8 cellular contexts compared by ENCODE assay signal in the genomic region with DNA sequence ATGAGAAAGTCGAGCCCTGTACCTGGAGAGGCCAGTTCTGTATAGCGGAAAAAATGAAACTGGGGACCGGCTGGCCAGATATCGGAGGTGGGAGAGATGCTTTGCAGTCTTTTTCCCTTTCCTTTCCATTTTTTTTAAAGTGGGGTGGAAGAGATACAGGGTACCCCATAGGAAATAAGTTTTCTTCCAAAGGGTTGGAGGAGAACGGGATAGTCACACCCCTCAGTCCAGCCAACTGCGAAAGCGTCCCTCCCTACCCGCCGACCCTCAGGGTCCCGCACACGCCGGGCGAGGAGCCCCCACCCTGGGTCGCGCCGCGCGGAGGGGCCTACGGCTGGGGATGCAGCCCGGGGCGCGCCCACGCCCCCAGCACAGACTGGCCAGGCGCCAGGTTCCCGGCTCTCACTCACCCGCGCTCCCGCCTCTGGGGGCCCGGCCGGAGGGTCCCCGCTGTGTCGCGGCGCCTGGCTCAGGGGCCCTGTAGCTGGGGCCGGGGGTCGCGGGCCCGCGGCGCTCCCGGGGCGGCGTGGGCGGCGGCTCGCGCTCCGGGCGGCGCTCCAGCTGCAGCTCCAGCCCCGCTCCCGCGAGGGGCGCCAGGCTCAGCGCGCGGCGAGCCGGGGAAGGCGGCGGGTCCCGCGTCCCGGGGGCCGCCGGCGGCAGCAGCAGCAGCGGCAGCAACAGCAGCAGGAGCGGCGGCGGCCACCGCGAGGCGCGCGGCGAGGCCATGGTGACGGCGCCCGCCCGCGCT. TPM values are rescaled to one million over a fixed set of nuclear protein-coding genes. Genes with fewer than 3 reads are reported as not detected.
DNase-seq lines count a peak whose midpoint lies in the region; ATAC-seq lines count a peak whose summit lies in the region.

No MANE protein-coding gene starts in this region.

- no peak overlapping the region for H2AFZ ChIP-seq in Karpas-422 (ENCODE audit: low read length)

- peaks cover 51% of the 10 kb centered on the region for H3K79me2 ChIP-seq in Karpas-422 (ENCODE audit: low read length)

- H3K9ac ChIP-seq in Karpas-422 (ENCODE audit: low read length), result peak overlapping the region; percentile 92

- peaks cover 17% of the 10 kb centered on the region; the same call in 1 of the 2 replicates for H3K36me3 ChIP-seq in Karpas-422 (ENCODE audit: insufficient read depth, low read length)

- H3K27me3 ChIP-seq in Karpas-422 (ENCODE audit: low read length), result no peaks in the 10 kb centered on the region

- peaks cover 8% of the 10 kb centered on the region; the same call in 1 of the 2 replicates for H4K20me1 ChIP-seq in Karpas-422 (ENCODE audit: insufficient read depth, low read depth, low read length)

- peaks cover 61% of the 10 kb centered on the region for H3K4me1 ChIP-seq in Karpas-422 (ENCODE audit: low read length)

- ATAC-seq in GM21526 (IDR thresholded peaks at IDR 0.05; ENCODE audit: low FRiP score, unreplicated experiment), result peak; percentile 34

- H3K27ac ChIP-seq in Karpas-422 (ENCODE audit: low read length) (peak overlapping the region; percentile 88), skin epidermis (peak overlapping the region; percentile 14 to 94 (median 80))

- peak; percentile 31 for DNase-seq in Daoy (ENCODE audit: low read depth)
- DNase-seq in Karpas-422, result peak; percentile 66
- peak; percentile 40 for DNase-seq in activated naive CD4-positive, alpha-beta T cell treated with anti-CD3 and anti-CD28 coated beads, Interleukin-2, amount 50 U/mL, for 16 hours
- DNase-seq in hepatic stellate cell (ENCODE audit: low spot score), result peak; percentile 51
- DNase-seq in effector CD8-positive, alpha-beta T cell (lab: John Stamatoyannopoulos, UW), result no peak
- no peak for DNase-seq in NCI-H2029 (lab: John Stamatoyannopoulos, UW)

- H3K9me3 ChIP-seq in Karpas-422 (ENCODE audit: low read length), result no peaks in the 10 kb centered on the region

- peak overlapping the region; percentile 64 for H3K4me2 ChIP-seq in Karpas-422 (ENCODE audit: low read depth, low read length, poor library complexity, severe bottlenecking)

- peak overlapping the region; percentile 83 for H3K4me3 ChIP-seq in Karpas-422 (ENCODE audit: low read length)
- peak overlapping the region; percentile 42 to 79 (median 67) for H3K4me3 ChIP-seq in skin epidermis

- no peaks in the 10 kb centered on the region for H3K9me2 ChIP-seq in Karpas-422 (replicated peaks; ENCODE audit: insufficient read depth, low read length)

RNA-seq across cellular contexts. Expression of a gene that starts 0.5 kb away (rescaled TPM):
- 14.9 and 17.1 TPM in 2 replicates for total RNA-seq in Daoy (2014; rRNA removed; shearing (Covaris generic))
- 57.3 and 57.9 TPM in 2 replicates for total RNA-seq in Karpas-422 (2014; rRNA removed; shearing (Covaris generic); ENCODE audit: low replicate concordance)

Comparison
In these comparisons a context has a peak if more than half of its experiments do, and no peak if none do; other contexts are left out.
1. DNase-seq: peak in Daoy (single experiment), Karpas-422 (single experiment), activated naive CD4-positive, alpha-beta T cell treated with anti-CD3 and anti-CD28 coated beads, Interleukin-2, amount 50 U/mL, for 16 hours (single experiment) and hepatic stellate cell (single experiment); none in effector CD8-positive, alpha-beta T cell (single experiment) and NCI-H2029 (single experiment).